ENCODE assay signal across 8 cellular contexts in genomic region chr11:124799384-124800225, GRCh38. TPM values are rescaled to one million over a fixed set of nuclear protein-coding genes. Genes with fewer than 3 reads are reported as not detected.
DNase-seq lines count a peak whose midpoint lies in the region; ATAC-seq, FAIRE-seq and TF ChIP-seq lines count a peak whose summit lies in the region.

No MANE protein-coding gene starts in this region.

- peaks cover 58% of the 10 kb centered on the region for H3K79me2 ChIP-seq in GM12878 (ENCODE audit: control insufficient read depth, insufficient read depth, low read length)

- H3K4me3 ChIP-seq in GM12878, result peak overlapping the region; percentile 84
- peak overlapping the region; percentile 94 for H3K4me3 ChIP-seq in iPS-18c (ENCODE audit: insufficient read depth, low read depth, low read length)

- TF ChIP-seq RAD21 in GM12878 (IDR thresholded peaks at IDR 0.05; ENCODE audit: insufficient read depth, low read depth, low read length), result no peak

- no peaks in the 10 kb centered on the region for H3K36me3 ChIP-seq in GM12878 (ENCODE audit: control insufficient read depth in 2 of 2, insufficient read depth in 2 of 2, low read length in 1 of 2)

- TF ChIP-seq CTCF in C4-2B (conservative IDR thresholded peaks at IDR 0.05) (no peak), GM12878 (IDR thresholded peaks at IDR 0.05 in 2 of 3, conservative IDR thresholded peaks at IDR 0.05 in 1 of 3; ENCODE audit: control insufficient read depth in 2 of 3, extremely low read depth in 1 of 3, insufficient read depth in 1 of 3, low read depth in 3 of 3, low read length in 3 of 3) (no peak)

- POLR2A ChIA-PET in GM12878 (lab: Charles Lee), result interaction anchor here (0.9 to 2.4 kb wide), 6 partner anchors 21 to 177 kb away, joined by 3 to 9 read pairs (median 3); partner anchors contain the start of gene TBRG1

- H3K27ac ChIP-seq in C4-2B (peak overlapping the region; percentile 91), GM12878 (ENCODE audit: control insufficient read depth, insufficient read depth) (peak overlapping the region; percentile 94)

- FAIRE-seq in GM12878 (lab: Jason Lieb, UNC), result no peak

- H3K9ac ChIP-seq in GM12878 (ENCODE audit: control insufficient read depth, insufficient read depth, low read length), result peak overlapping the region; percentile 81

- WGBS in GM12878 (ENCODE audit: insufficient coverage, insufficient replicate concordance, low lambda C conversion rate, missing lambda C conversion rate), result under 1% methylated on average over 80 of the region's 81 CpGs

- H3K27me3 ChIP-seq in GM12878 (replicated peaks in 1 of 2; ENCODE audit: control insufficient read depth in 2 of 2, insufficient read depth in 2 of 2, low read length in 1 of 2), result peaks cover 0 to 1% of the 10 kb centered on the region in 2 experiments; a peak in 1 of 4 replicates

- peaks cover 9% of the 10 kb centered on the region for H3K4me1 ChIP-seq in GM12878 (ENCODE audit: control insufficient read depth, insufficient read depth, low read length)

- RAD21 ChIA-PET in GM12878 (lab: Charles Lee; ENCODE audit: unreplicated experiment), result interaction anchor here (0.5 to 3.8 kb wide), 10 partner anchors 32 to 1943 kb away, joined by 3 to 35 read pairs (median 6); partner anchors contain the start of genes ESAM, NRGN, SIAE and SPA17

- BruUV-seq in GM12878 (replicated peaks; lab: Mats Ljungman, UMichigan), result no TSS peak

- H4K20me1 ChIP-seq in GM12878 (ENCODE audit: control insufficient read depth, insufficient read depth), result no peaks in the 10 kb centered on the region

- in situ Hi-C loops in GM12878 (cut with MboI), result no loop called here

- SMC1A ChIA-PET in GM12878 (lab: Charles Lee; ENCODE audit: uncharacterized antibody, unreplicated experiment), result interaction anchor here (0.6 to 8.4 kb wide), 11 partner anchors 10 to 130 kb away, joined by 3 to 83 read pairs (median 5); partner anchors contain the start of gene ESAM

- H3K9me3 ChIP-seq in GM12878 (replicated peaks; ENCODE audit: control insufficient read depth, insufficient read depth, low read length) (no peaks in the 10 kb centered on the region), iPS-18c (ENCODE audit: control insufficient read depth, insufficient read depth, low read length) (no peaks in the 10 kb centered on the region)

- CTCF ChIA-PET in GM12878 (lab: Yijun Ruan, JAX), result interaction anchor here (0.7 to 11.5 kb wide), 13 partner anchors 10 to 155 kb away, joined by 3 to 272 read pairs (median 6); partner anchors contain the start of gene ESAM

- TF ChIP-seq POLR2A in GM12878 (IDR thresholded peaks at IDR 0.05; ENCODE audit: low read depth, low read length), result no peak

- no peak for TF ChIP-seq EP300 in GM12878 (IDR thresholded peaks at IDR 0.05; ENCODE audit: borderline replicate concordance in 1 of 2, control insufficient read depth in 1 of 2, low read depth in 2 of 2, low read length in 2 of 2)

- intact Hi-C loops in GM12878 (cut with micrococcal nuclease; ENCODE audit: unreplicated experiment), result loop anchor here (2.0 kb wide), 2 partner anchors 37 kb away; partner anchors contain the start of gene ESAM

- H3K4me2 ChIP-seq in GM12878 (ENCODE audit: control insufficient read depth, insufficient read depth), result peak overlapping the region; percentile 92

- H2AFZ ChIP-seq in GM12878 (ENCODE audit: control insufficient read depth, low read depth, low read length), result peak overlapping the region; percentile 76

- ATAC-seq in GM19328 (IDR thresholded peaks at IDR 0.05; ENCODE audit: unreplicated experiment) (peak; percentile 36), HG03442 (IDR thresholded peaks at IDR 0.05; ENCODE audit: unreplicated experiment) (peak; percentile 33), GM12878 (peak; percentile 63)

- peak; percentile 34 for DNase-seq in T-helper 22 cell (ENCODE audit: low read depth)
- DNase-seq in GM12878 (ENCODE audit: low read depth, low spot score), result no peak
- peak; percentile 10 to 36 for DNase-seq in stimulated activated CD4-positive, alpha-beta T cell treated with anti-CD3 and anti-CD28 coated beads, Interleukin-12 subunit alpha, Interleukin-12 subunit beta, amount 100 ng/mL, for 24 hours (ENCODE audit: low read depth in 2 of 2)
- no peak for DNase-seq in NCI-H524 treated with DMSO at 0.1 percent for 48 hours (lab: John Stamatoyannopoulos, UW)

TF ChIP-seq in GM12878, 131 proteins besides CTCF, POLR2A, EP300 and RAD21 (continues in another document):
- peak; percentile 28 to 48; a peak in 1 of 4 replicates for TF ChIP-seq BHLHE40 (IDR thresholded peaks at IDR 0.05; ENCODE audit: borderline replicate concordance in 1 of 2, low read depth in 2 of 2, low read length in 1 of 2)
- TF ChIP-seq MYC (IDR thresholded peaks at IDR 0.05; ENCODE audit: insufficient read depth, insufficient read length, insufficient replicate concordance, low read length, severe bottlenecking), result no peak

RNA-seq across cellular contexts. Expression of gene MSANTD2, which starts 0.6 kb away (rescaled TPM):
- total RNA-seq in GM12878 (2013; cell fraction: nucleolus; rRNA removed), result 9.9 and 13.0 TPM in 2 replicates
- 12.0 and 13.7 TPM in 2 replicates for total RNA-seq in GM12878 (2014; rRNA removed)
- total RNA-seq in GM12878 (2014; rRNA removed; fragmentation: Illumina TruSeq; extraction: Trizol), result 10.6 and 11.2 TPM in 2 replicates
- total RNA-seq in GM12878 (2021), result 8.7 and 9.0 TPM in 2 replicates
- 3.1 TPM for polyA plus RNA-seq in GM12878 (2011; ENCODE audit: low read depth)
- 7.2 and 10.4 TPM in 2 replicates for polyA plus RNA-seq in GM12878 (2011; rRNA removed)
- polyA plus RNA-seq in GM12878 (2011; cell fraction: cytosol; rRNA removed), result 3.4 and 3.9 TPM in 2 replicates
- 12.3 and 14.2 TPM in 2 replicates for polyA plus RNA-seq in GM12878 (2011; cell fraction: nucleus; rRNA removed)
- polyA plus RNA-seq in GM12878 (2012), result 3.2 and 5.0 TPM in 2 replicates
- 11.6 and 17.5 TPM in 2 replicates for polyA plus RNA-seq in GM12878 (2014; fragmentation: Illumina TruSeq; extraction: Trizol)
- polyA plus RNA-seq in GM12878 (2014; fragmentation: Nextera tagmentation; extraction: Ambion mirVana), result 1 to 10 TPM; 3.0 to 4.1 TPM
- polyA plus RNA-seq in GM12878 (2014; rRNA removed), result 12.4 and 13.8 TPM in 2 replicates
- 1 to 10 TPM; 6.4 to 7.0 TPM for polyA plus RNA-seq in GM12878 (2016; fragmentation: Nextera tagmentation; extraction: Ambion mirVana)
- 1.8 and 1.9 TPM in 2 replicates for polyA minus RNA-seq in GM12878 (2011; rRNA and poly(A)+ RNA removed)
- 3.6 and 4.0 TPM in 2 replicates for polyA minus RNA-seq in GM12878 (2011; cell fraction: cytosol; rRNA and poly(A)+ RNA removed)
- polyA minus RNA-seq in GM12878 (2011; cell fraction: nucleus; rRNA and poly(A)+ RNA removed), result 5.3 and 9.5 TPM in 2 replicates

RNA-seq across cellular contexts. Expression of gene ESAM, which starts 37.5 kb away (rescaled TPM):
- total RNA-seq in GM12878 (2013; cell fraction: nucleolus; rRNA removed), result 17.0 and 18.6 TPM in 2 replicates
- total RNA-seq in GM12878 (2014; rRNA removed), result 16.3 and 20.6 TPM in 2 replicates
- 9.2 and 9.4 TPM in 2 replicates for total RNA-seq in GM12878 (2014; rRNA removed; fragmentation: Illumina TruSeq; extraction: Trizol)
- 26.1 and 26.9 TPM in 2 replicates for total RNA-seq in GM12878 (2021)
- 7.7 TPM for polyA plus RNA-seq in GM12878 (2011; ENCODE audit: low read depth)
- polyA plus RNA-seq in GM12878 (2011; rRNA removed), result 5.7 and 15.3 TPM in 2 replicates
- 12.8 and 13.5 TPM in 2 replicates for polyA plus RNA-seq in GM12878 (2011; cell fraction: cytosol; rRNA removed)
- 32.4 and 38.8 TPM in 2 replicates for polyA plus RNA-seq in GM12878 (2011; cell fraction: nucleus; rRNA removed)
- 17.7 and 20.4 TPM in 2 replicates for polyA plus RNA-seq in GM12878 (2012)
- 14.4 and 18.4 TPM in 2 replicates for polyA plus RNA-seq in GM12878 (2014; fragmentation: Illumina TruSeq; extraction: Trizol)
- 1 to 10 TPM; 2.7 to 6.9 TPM for polyA plus RNA-seq in GM12878 (2014; fragmentation: Nextera tagmentation; extraction: Ambion mirVana)
- polyA plus RNA-seq in GM12878 (2014; rRNA removed), result 22.3 and 24.6 TPM in 2 replicates
- 10 to 100 TPM; 34.2 to 43.6 TPM for polyA plus RNA-seq in GM12878 (2016; fragmentation: Nextera tagmentation; extraction: Ambion mirVana)
- polyA minus RNA-seq in GM12878 (2011; rRNA and poly(A)+ RNA removed), result 6.6 and 9.7 TPM in 2 replicates
- polyA minus RNA-seq in GM12878 (2011; cell fraction: cytosol; rRNA and poly(A)+ RNA removed), result 2.5 and 2.9 TPM in 2 replicates
- 7.5 and 9.0 TPM in 2 replicates for polyA minus RNA-seq in GM12878 (2011; cell fraction: nucleus; rRNA and poly(A)+ RNA removed)

RNA-seq across cellular contexts. Expression of gene VSIG2, which starts 47.5 kb away (rescaled TPM):
- 0.46 TPM in 1 of 2 replicates, not detected in the other for total RNA-seq in GM12878 (2013; cell fraction: nucleolus; rRNA removed)
- total RNA-seq in GM12878 (2014; rRNA removed), result not detected in 2 replicates
- 0.13 TPM in 1 of 2 replicates, not detected in the other for total RNA-seq in GM12878 (2014; rRNA removed; fragmentation: Illumina TruSeq; extraction: Trizol)
- total RNA-seq in GM12878 (2021), result 0.31 and 0.40 TPM in 2 replicates
- not detected for polyA plus RNA-seq in GM12878 (2011; ENCODE audit: low read depth)
- 0.12 and 0.15 TPM in 2 replicates for polyA plus RNA-seq in GM12878 (2011; rRNA removed)
- polyA plus RNA-seq in GM12878 (2011; cell fraction: cytosol; rRNA removed), result 0.07 TPM in 1 of 2 replicates, not detected in the other
- polyA plus RNA-seq in GM12878 (2011; cell fraction: nucleus; rRNA removed), result 0.41 and 1.0 TPM in 2 replicates
- polyA plus RNA-seq in GM12878 (2012), result 0.14 TPM in 1 of 2 replicates, not detected in the other
- polyA plus RNA-seq in GM12878 (2014; fragmentation: Illumina TruSeq; extraction: Trizol), result not detected in 2 replicates
- not detected for polyA plus RNA-seq in GM12878 (2014; fragmentation: Nextera tagmentation; extraction: Ambion mirVana)
- 0.15 and 0.27 TPM in 2 replicates for polyA plus RNA-seq in GM12878 (2014; rRNA removed)
- polyA plus RNA-seq in GM12878 (2016; fragmentation: Nextera tagmentation; extraction: Ambion mirVana), result under 1 TPM in 1 of 2 experiments, not detected in 1; 0.19 TPM
- not detected in 2 replicates for polyA minus RNA-seq in GM12878 (2011; rRNA and poly(A)+ RNA removed)
- not detected in 2 replicates for polyA minus RNA-seq in GM12878 (2011; cell fraction: cytosol; rRNA and poly(A)+ RNA removed)
- not detected in 2 replicates for polyA minus RNA-seq in GM12878 (2011; cell fraction: nucleus; rRNA and poly(A)+ RNA removed)

RNA-seq across cellular contexts. Expression of gene NRGN, which starts 59.9 kb away (rescaled TPM):
- total RNA-seq in GM12878 (2013; cell fraction: nucleolus; rRNA removed), result not detected in 2 replicates
- 0.49 and 1.1 TPM in 2 replicates for total RNA-seq in GM12878 (2014; rRNA removed)
- total RNA-seq in GM12878 (2014; rRNA removed; fragmentation: Illumina TruSeq; extraction: Trizol), result 0.36 TPM in 1 of 2 replicates, not detected in the other
- 2.7 and 3.2 TPM in 2 replicates for total RNA-seq in GM12878 (2021)
- polyA plus RNA-seq in GM12878 (2011; ENCODE audit: low read depth), result 0.84 TPM
- 0.97 and 2.1 TPM in 2 replicates for polyA plus RNA-seq in GM12878 (2011; rRNA removed)
- 4.2 and 5.7 TPM in 2 replicates for polyA plus RNA-seq in GM12878 (2011; cell fraction: cytosol; rRNA removed)
- polyA plus RNA-seq in GM12878 (2011; cell fraction: nucleus; rRNA removed), result 9.3 and 10.5 TPM in 2 replicates
- polyA plus RNA-seq in GM12878 (2012), result 2.3 and 2.8 TPM in 2 replicates
- polyA plus RNA-seq in GM12878 (2014; fragmentation: Illumina TruSeq; extraction: Trizol), result 1.2 TPM in 1 of 2 replicates, not detected in the other
- not detected for polyA plus RNA-seq in GM12878 (2014; fragmentation: Nextera tagmentation; extraction: Ambion mirVana)
- polyA plus RNA-seq in GM12878 (2014; rRNA removed), result 2.8 and 3.5 TPM in 2 replicates
- polyA plus RNA-seq in GM12878 (2016; fragmentation: Nextera tagmentation; extraction: Ambion mirVana), result 1 to 10 TPM in 1 of 2 experiments, under 1 TPM in 1; 0.92 to 1.1 TPM
- polyA minus RNA-seq in GM12878 (2011; rRNA and poly(A)+ RNA removed), result 0.88 and 0.95 TPM in 2 replicates
- 2.0 and 2.1 TPM in 2 replicates for polyA minus RNA-seq in GM12878 (2011; cell fraction: cytosol; rRNA and poly(A)+ RNA removed)
- polyA minus RNA-seq in GM12878 (2011; cell fraction: nucleus; rRNA and poly(A)+ RNA removed), result 1.9 and 2.4 TPM in 2 replicates

Comparison
In these comparisons a context has a peak if more than half of its experiments do, and no peak if none do; other contexts are left out.
1. DNase-seq: peak in T-helper 22 cell (single experiment) and stimulated activated CD4-positive, alpha-beta T cell treated with anti-CD3 and anti-CD28 coated beads, Interleukin-12 subunit alpha, Interleukin-12 subunit beta, amount 100 ng/mL, for 24 hours (2 of 2); none in GM12878 (single experiment) and NCI-H524 treated with DMSO at 0.1 percent for 48 hours (single experiment).
2. Peak in every context shown above with its lines, with median percentiles within 50 percentile points of each other: ATAC-seq.